ENCODE assay signal across 1 cellular context in the genomic region with DNA sequence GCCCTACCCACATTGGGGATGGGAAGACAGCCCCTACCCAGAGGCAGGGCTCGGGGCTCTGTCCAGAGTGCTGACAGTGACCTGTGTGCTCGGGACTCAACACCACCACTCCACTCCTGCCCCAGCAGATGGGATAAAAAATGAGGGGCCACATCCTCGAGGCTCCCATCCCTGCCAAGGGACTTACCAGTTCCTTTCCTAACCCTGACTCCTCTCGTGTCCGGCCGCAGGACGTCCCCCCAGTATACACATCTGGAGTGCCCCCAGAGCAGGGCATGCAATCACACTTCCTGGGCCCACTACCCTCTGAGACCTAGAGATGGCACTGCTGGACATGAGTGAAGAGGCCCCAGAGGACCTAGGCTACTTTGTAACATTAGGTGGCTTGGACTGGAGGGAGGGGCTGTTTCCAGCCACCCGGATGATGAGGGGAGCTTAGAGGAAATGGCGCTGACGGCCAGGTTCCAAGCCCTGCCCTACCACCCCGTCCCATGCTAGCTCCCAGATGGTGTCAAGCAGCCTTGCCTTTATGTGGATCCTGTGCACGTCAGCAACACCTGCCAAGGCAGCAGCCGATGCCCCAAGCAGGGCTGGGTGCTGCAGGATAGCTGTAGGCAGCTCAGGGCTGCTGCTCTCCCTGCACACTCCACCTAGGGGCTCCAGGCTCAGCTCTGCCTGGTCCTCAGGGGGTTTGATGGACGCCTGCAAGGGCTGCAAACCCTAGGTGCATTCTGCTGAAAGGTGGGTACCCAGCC.
A peak's percentile ranks its signal among the peaks of the same experiment; 100 is the strongest.
TF ChIP-seq lines count a peak whose summit lies in the region.

No MANE protein-coding gene starts in this region.

TF ChIP-seq in K562, 482 proteins besides CTCF, POLR2A, EP300 and RAD21 (continued from another document and continues in another):
- TF ChIP-seq DNMT1 (IDR thresholded peaks at IDR 0.05) (peak; percentile 81; the same call in 1 of the 2 replicates), MYBL2 (IDR thresholded peaks at IDR 0.05; ENCODE audit: low read depth) (no peak), MYBL2 (CRISPR knock-in tag; IDR thresholded peaks at IDR 0.05; ENCODE audit: borderline replicate concordance) (no peak), ATF7 (IDR thresholded peaks at IDR 0.05) (no peak), GATA2 (CRISPR knock-in tag; IDR thresholded peaks at IDR 0.05) (no peak), TAL1 (IDR thresholded peaks at IDR 0.05) (no peak), KLF6 (CRISPR knock-in tag; IDR thresholded peaks at IDR 0.05; ENCODE audit: borderline replicate concordance) (no peak), CBX1 (IDR thresholded peaks at IDR 0.05; ENCODE audit: low read depth) (0 out of 2 replicates have a peak, but pooled peaks have one; percentile 21), POLR2AphosphoS2 (IDR thresholded peaks at IDR 0.05; ENCODE audit: low read length) (peak; percentile 12; the same call in 1 of the 2 replicates), RBM17 (IDR thresholded peaks at IDR 0.05; ENCODE audit: borderline replicate concordance, low read depth, low read length) (no peak), MEF2A (IDR thresholded peaks at IDR 0.05; ENCODE audit: control insufficient read depth, low read depth, low read length) (no peak), RBBP5 (IDR thresholded peaks at IDR 0.05; ENCODE audit: borderline replicate concordance, insufficient read depth, low read length, poor library complexity, severe bottlenecking) (peak; percentile 6), TEAD4 (IDR thresholded peaks at IDR 0.05; ENCODE audit: low read length) (no peak), TEAD4 (CRISPR knock-in tag; IDR thresholded peaks at IDR 0.05; ENCODE audit: borderline replicate concordance) (no peak), ZKSCAN3 (CRISPR knock-in tag; IDR thresholded peaks at IDR 0.05) (no peak), ZBTB8A (IDR thresholded peaks at IDR 0.05; ENCODE audit: partially characterized antibody) (no peak), E2F3 (CRISPR knock-in tag; IDR thresholded peaks at IDR 0.05) (no peak), DPF2 (IDR thresholded peaks at IDR 0.05) (no peak), ZNF586 (CRISPR knock-in tag; conservative IDR thresholded peaks at IDR 0.05) (no peak), HLTF (IDR thresholded peaks at IDR 0.05) (0 out of 2 replicates have a peak, but pooled peaks have one; percentile 20), ELF4 (CRISPR knock-in tag; IDR thresholded peaks at IDR 0.05) (no peak), MBD2 (IDR thresholded peaks at IDR 0.05; ENCODE audit: borderline replicate concordance, low read depth) (no peak), ETV6 (IDR thresholded peaks at IDR 0.05; ENCODE audit: borderline replicate concordance in 1 of 2, low read depth in 2 of 2, low read length in 1 of 2) (no peak), ETV6 (CRISPR knock-in tag; IDR thresholded peaks at IDR 0.05; ENCODE audit: borderline replicate concordance) (no peak), PML (IDR thresholded peaks at IDR 0.05; ENCODE audit: low read length) (no peak), ESRRA (IDR thresholded peaks at IDR 0.05; ENCODE audit: borderline replicate concordance, low read depth) (no peak), ETV5 (CRISPR knock-in tag; IDR thresholded peaks at IDR 0.05; ENCODE audit: low read depth) (no peak), PRMT5 (CRISPR knock-in tag; IDR thresholded peaks at IDR 0.05) (peak; percentile 42; the same call in 1 of the 2 replicates), FOSL1 (tag; conservative IDR thresholded peaks at IDR 0.05) (no peak), HIVEP1 (CRISPR knock-in tag; IDR thresholded peaks at IDR 0.05) (no peak), SMAD1 (IDR thresholded peaks at IDR 0.05; ENCODE audit: low read depth, low read length, partially characterized antibody) (no peak), RFX1 (IDR thresholded peaks at IDR 0.05) (no peak), SLC30A9 (CRISPR knock-in tag; IDR thresholded peaks at IDR 0.05) (no peak), HMG20B (CRISPR knock-in tag; IDR thresholded peaks at IDR 0.05) (no peak), NELFE (IDR thresholded peaks at IDR 0.05; ENCODE audit: insufficient read depth, insufficient read length) (no peak), NRF1 (conservative IDR thresholded peaks at IDR 0.05 in 1 of 2, IDR thresholded peaks at IDR 0.05 in 1 of 2) (no peak), SOX6 (IDR thresholded peaks at IDR 0.05) (no peak), FOXA3 (CRISPR knock-in tag; conservative IDR thresholded peaks at IDR 0.05 in 1 of 2, IDR thresholded peaks at IDR 0.05 in 1 of 2) (no peak), FOXK1 (CRISPR knock-in tag; IDR thresholded peaks at IDR 0.05; ENCODE audit: borderline replicate concordance) (no peak), KAT7 (CRISPR knock-in tag; IDR thresholded peaks at IDR 0.05; ENCODE audit: borderline replicate concordance) (no peak), ZNF121 (CRISPR knock-in tag; conservative IDR thresholded peaks at IDR 0.05) (no peak), ZC3H4 (CRISPR knock-in tag; IDR thresholded peaks at IDR 0.05; ENCODE audit: borderline replicate concordance) (no peak), SMC3 (conservative IDR thresholded peaks at IDR 0.05; ENCODE audit: insufficient read depth, low read depth, low read length) (peak; percentile 46; the same call in 1 of the 2 replicates)
- TF ChIP-seq, protein P1, sequence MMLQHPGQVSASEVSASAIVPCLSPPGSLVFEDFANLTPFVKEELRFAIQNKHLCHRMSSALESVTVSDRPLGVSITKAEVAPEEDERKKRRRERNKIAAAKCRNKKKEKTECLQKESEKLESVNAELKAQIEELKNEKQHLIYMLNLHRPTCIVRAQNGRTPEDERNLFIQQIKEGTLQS (IDR thresholded peaks at IDR 0.05), result no peak
- TF ChIP-seq, protein P1 (CRISPR knock-in tag; conservative IDR thresholded peaks at IDR 0.05), result no peak
- TF ChIP-seq, protein P2, sequence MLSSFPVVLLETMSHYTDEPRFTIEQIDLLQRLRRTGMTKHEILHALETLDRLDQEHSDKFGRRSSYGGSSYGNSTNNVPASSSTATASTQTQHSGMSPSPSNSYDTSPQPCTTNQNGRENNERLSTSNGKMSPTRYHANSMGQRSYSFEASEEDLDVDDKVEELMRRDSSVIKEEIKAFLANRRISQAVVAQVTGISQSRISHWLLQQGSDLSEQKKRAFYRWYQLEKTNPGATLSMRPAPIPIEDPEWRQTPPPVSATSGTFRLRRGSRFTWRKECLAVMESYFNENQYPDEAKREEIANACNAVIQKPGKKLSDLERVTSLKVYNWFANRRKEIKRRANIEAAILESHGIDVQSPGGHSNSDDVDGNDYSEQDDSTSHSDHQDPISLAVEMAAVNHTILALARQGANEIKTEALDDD (IDR thresholded peaks at IDR 0.05), result no peak
- TF ChIP-seq, protein P3, sequence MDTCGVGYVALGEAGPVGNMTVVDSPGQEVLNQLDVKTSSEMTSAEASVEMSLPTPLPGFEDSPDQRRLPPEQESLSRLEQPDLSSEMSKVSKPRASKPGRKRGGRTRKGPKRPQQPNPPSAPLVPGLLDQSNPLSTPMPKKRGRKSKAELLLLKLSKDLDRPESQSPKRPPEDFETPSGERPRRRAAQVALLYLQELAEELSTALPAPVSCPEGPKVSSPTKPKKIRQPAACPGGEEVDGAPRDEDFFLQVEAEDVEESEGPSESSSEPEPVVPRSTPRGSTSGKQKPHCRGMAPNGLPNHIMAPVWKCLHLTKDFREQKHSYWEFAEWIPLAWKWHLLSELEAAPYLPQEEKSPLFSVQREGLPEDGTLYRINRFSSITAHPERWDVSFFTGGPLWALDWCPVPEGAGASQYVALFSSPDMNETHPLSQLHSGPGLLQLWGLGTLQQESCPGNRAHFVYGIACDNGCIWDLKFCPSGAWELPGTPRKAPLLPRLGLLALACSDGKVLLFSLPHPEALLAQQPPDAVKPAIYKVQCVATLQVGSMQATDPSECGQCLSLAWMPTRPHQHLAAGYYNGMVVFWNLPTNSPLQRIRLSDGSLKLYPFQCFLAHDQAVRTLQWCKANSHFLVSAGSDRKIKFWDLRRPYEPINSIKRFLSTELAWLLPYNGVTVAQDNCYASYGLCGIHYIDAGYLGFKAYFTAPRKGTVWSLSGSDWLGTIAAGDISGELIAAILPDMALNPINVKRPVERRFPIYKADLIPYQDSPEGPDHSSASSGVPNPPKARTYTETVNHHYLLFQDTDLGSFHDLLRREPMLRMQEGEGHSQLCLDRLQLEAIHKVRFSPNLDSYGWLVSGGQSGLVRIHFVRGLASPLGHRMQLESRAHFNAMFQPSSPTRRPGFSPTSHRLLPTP (IDR thresholded peaks at IDR 0.05; ENCODE audit: borderline replicate concordance, extremely low read depth, insufficient read length), result no peak
- TF ChIP-seq, protein P4, sequence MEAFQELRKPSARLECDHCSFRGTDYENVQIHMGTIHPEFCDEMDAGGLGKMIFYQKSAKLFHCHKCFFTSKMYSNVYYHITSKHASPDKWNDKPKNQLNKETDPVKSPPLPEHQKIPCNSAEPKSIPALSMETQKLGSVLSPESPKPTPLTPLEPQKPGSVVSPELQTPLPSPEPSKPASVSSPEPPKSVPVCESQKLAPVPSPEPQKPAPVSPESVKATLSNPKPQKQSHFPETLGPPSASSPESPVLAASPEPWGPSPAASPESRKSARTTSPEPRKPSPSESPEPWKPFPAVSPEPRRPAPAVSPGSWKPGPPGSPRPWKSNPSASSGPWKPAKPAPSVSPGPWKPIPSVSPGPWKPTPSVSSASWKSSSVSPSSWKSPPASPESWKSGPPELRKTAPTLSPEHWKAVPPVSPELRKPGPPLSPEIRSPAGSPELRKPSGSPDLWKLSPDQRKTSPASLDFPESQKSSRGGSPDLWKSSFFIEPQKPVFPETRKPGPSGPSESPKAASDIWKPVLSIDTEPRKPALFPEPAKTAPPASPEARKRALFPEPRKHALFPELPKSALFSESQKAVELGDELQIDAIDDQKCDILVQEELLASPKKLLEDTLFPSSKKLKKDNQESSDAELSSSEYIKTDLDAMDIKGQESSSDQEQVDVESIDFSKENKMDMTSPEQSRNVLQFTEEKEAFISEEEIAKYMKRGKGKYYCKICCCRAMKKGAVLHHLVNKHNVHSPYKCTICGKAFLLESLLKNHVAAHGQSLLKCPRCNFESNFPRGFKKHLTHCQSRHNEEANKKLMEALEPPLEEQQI (IDR thresholded peaks at IDR 0.05), result no peak
- TF ChIP-seq, protein P5, sequence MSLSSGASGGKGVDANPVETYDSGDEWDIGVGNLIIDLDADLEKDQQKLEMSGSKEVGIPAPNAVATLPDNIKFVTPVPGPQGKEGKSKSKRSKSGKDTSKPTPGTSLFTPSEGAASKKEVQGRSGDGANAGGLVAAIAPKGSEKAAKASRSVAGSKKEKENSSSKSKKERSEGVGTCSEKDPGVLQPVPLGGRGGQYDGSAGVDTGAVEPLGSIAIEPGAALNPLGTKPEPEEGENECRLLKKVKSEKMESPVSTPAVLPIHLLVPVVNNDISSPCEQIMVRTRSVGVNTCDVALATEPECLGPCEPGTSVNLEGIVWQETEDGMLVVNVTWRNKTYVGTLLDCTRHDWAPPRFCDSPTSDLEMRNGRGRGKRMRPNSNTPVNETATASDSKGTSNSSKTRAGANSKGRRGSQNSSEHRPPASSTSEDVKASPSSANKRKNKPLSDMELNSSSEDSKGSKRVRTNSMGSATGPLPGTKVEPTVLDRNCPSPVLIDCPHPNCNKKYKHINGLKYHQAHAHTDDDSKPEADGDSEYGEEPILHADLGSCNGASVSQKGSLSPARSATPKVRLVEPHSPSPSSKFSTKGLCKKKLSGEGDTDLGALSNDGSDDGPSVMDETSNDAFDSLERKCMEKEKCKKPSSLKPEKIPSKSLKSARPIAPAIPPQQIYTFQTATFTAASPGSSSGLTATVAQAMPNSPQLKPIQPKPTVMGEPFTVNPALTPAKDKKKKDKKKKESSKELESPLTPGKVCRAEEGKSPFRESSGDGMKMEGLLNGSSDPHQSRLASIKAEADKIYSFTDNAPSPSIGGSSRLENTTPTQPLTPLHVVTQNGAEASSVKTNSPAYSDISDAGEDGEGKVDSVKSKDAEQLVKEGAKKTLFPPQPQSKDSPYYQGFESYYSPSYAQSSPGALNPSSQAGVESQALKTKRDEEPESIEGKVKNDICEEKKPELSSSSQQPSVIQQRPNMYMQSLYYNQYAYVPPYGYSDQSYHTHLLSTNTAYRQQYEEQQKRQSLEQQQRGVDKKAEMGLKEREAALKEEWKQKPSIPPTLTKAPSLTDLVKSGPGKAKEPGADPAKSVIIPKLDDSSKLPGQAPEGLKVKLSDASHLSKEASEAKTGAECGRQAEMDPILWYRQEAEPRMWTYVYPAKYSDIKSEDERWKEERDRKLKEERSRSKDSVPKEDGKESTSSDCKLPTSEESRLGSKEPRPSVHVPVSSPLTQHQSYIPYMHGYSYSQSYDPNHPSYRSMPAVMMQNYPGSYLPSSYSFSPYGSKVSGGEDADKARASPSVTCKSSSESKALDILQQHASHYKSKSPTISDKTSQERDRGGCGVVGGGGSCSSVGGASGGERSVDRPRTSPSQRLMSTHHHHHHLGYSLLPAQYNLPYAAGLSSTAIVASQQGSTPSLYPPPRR (CRISPR knock-in tag; IDR thresholded peaks at IDR 0.05; ENCODE audit: borderline replicate concordance), result 0 out of 2 replicates have a peak, but pooled peaks have one; percentile 12
- TF ChIP-seq, protein P6, sequence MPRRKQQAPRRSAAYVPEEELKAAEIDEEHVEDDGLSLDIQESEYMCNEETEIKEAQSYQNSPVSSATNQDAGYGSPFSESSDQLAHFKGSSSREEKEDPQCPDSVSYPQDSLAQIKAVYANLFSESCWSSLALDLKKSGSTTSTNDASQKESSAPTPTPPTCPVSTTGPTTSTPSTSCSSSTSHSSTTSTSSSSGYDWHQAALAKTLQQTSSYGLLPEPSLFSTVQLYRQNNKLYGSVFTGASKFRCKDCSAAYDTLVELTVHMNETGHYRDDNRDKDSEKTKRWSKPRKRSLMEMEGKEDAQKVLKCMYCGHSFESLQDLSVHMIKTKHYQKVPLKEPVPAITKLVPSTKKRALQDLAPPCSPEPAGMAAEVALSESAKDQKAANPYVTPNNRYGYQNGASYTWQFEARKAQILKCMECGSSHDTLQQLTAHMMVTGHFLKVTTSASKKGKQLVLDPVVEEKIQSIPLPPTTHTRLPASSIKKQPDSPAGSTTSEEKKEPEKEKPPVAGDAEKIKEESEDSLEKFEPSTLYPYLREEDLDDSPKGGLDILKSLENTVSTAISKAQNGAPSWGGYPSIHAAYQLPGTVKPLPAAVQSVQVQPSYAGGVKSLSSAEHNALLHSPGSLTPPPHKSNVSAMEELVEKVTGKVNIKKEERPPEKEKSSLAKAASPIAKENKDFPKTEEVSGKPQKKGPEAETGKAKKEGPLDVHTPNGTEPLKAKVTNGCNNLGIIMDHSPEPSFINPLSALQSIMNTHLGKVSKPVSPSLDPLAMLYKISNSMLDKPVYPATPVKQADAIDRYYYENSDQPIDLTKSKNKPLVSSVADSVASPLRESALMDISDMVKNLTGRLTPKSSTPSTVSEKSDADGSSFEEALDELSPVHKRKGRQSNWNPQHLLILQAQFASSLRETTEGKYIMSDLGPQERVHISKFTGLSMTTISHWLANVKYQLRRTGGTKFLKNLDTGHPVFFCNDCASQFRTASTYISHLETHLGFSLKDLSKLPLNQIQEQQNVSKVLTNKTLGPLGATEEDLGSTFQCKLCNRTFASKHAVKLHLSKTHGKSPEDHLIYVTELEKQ (CRISPR knock-in tag; IDR thresholded peaks at IDR 0.05), result no peak
- TF ChIP-seq, protein P7, sequence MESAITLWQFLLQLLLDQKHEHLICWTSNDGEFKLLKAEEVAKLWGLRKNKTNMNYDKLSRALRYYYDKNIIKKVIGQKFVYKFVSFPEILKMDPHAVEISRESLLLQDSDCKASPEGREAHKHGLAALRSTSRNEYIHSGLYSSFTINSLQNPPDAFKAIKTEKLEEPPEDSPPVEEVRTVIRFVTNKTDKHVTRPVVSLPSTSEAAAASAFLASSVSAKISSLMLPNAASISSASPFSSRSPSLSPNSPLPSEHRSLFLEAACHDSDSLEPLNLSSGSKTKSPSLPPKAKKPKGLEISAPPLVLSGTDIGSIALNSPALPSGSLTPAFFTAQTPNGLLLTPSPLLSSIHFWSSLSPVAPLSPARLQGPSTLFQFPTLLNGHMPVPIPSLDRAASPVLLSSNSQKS (CRISPR knock-in tag; IDR thresholded peaks at IDR 0.05), result no peak
